In the genomic region with DNA sequence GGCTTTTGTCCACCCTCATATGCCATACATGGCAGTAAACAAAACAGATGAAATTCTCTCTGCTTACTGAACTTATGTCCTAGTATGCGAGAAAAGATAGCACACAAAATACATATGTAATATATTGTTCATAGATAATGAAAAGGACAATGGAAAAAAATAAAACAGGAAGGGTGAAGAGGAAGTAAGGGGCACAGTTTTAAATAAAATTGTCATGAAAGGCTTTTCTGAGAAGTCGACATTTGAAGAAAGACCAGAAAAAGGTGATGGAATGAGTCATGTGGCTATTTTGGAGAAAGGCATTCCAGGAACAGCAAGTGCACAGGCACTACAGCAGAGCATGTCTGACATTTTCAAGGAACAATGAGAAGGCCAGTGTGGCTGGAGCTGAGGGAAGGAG, we compare ENCODE assay signal across 25 cellular contexts.
"Had no signal": no experiment of that assay in that cellular context is flagged by ENCODE, and none has a peak within 500 bp of the region (broad histone marks: within the 10 kb centered on the region; RNA-seq: fewer than 3 reads in every experiment).

No MANE protein-coding gene starts in this region.

- H3K36me3 ChIP-seq: breast epithelium, esophagus squamous epithelium, heart right ventricle, right atrium auricular region, suprapubic skin, tibial artery, upper lobe of right lung had no signal

- ATAC-seq: activated naive CD8-positive, alpha-beta T cell treated with anti-CD3 and anti-CD28 coated beads, Interleukin-2, amount 50 U/mL, for 24 hours; heart right ventricle; left cardiac atrium; naive thymus-derived CD4-positive, alpha-beta T cell; psoas muscle; upper lobe of right lung; WTC11 had no signal

- H3K4me1 ChIP-seq: breast epithelium, esophagus squamous epithelium, heart right ventricle, parathyroid adenoma, psoas muscle, right atrium auricular region, suprapubic skin, upper lobe of right lung had no signal

- H3K9me3 ChIP-seq: psoas muscle, right atrium auricular region, upper lobe of right lung had no signal

- H2AFZ ChIP-seq: parathyroid adenoma had no signal

- DNase-seq: activated CD4-positive, alpha-beta memory T cell treated with anti-CD3 and anti-CD28 coated beads, Interleukin-2, amount 10 ng/mL, durations not matched to agents 7 days and 5 days; activated CD4-positive, alpha-beta T cell treated with anti-CD3 and anti-CD28 coated beads for 1 hour; activated CD4-positive, alpha-beta T cell treated with anti-CD3 and anti-CD28 coated beads, Interleukin-2, amount 10 ng/mL, durations not matched to agents 7 days and 5 days; activated naive CD8-positive, alpha-beta T cell treated with anti-CD3 and anti-CD28 coated beads, Interleukin-2, amount 50 U/mL, for 24 hours; activated T-cell treated with anti-CD3 and anti-CD28 coated beads, Interleukin-2, amount 50 U/mL, for 48 hours; amygdala; esophagus squamous epithelium; foreskin melanocyte; heart right ventricle; left cardiac atrium; mammary epithelial cell; naive thymus-derived CD4-positive, alpha-beta T cell; occipital lobe; psoas muscle; stimulated activated CD4-positive, alpha-beta T cell treated with anti-CD3 and anti-CD28 coated beads, Interleukin-15, amount 100 ng/mL, for 24 hours; stimulated activated CD4-positive, alpha-beta T cell treated with anti-CD3 and anti-CD28 coated beads, Interleukin-2, amount 100 ng/mL, for 24 hours; stimulated activated naive CD4-positive, alpha-beta T cell; T-helper 9 cell; tibial artery; upper lobe of right lung had no signal

- H3K27me3 ChIP-seq: breast epithelium, esophagus squamous epithelium, heart right ventricle, right atrium auricular region, suprapubic skin, tibial artery, upper lobe of right lung had no signal

- H3K4me3 ChIP-seq: breast epithelium, esophagus squamous epithelium, heart right ventricle, psoas muscle, right atrium auricular region, suprapubic skin, tibial artery, upper lobe of right lung had no signal
